8 cellular contexts compared by ENCODE assay signal in the genomic region with DNA sequence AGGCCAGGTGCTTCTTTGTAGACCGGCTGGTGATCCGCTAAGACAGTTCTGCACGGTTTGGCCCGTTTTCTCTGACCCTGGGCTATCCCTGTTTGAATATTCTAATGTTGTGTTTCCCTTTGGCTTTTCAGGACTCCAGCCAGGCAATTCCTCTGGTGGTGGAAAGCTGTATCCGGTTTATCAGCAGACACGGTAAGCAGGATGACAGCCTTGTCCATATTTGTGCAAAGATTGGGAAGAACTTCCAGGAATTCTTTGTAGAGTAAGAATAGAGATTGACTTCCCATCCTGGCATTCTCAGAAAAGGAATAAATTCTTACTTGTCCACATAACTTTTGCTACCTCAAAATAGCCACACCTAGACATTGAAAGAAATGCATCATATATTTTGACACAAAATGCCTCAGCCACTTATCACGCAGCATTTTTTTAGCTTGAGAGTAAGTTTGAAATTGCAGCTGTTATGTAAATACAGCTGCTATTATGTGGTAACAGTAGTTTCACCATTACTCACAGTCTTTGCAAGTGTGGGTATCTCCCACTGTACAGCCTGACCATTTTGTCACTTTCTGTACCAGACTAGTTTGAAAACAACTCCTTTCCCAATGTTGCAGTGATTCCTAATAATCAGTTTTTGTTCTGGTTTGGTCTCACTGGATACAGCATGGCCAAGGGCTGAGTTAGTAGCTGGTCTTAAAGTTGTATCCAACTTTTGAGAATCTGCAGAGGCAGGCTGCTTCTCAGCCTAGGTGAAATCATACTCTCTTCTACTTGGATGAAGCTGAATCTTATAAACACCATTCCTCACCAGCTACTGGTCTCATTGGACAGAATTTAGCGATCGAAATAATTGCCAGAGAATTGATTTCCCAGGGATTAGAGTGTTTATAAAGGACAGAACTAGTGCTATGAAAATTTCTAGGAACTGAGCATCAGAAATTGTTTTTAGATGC. TPM values are rescaled to one million over a fixed set of nuclear protein-coding genes. Genes with fewer than 3 reads are reported as not detected.
A peak's percentile ranks its signal among the peaks of the same experiment; 100 is the strongest.
DNase-seq lines count a peak whose midpoint lies in the region; ATAC-seq and FAIRE-seq lines count a peak whose summit lies in the region.

No MANE protein-coding gene starts in this region.

- no peaks in the 10 kb centered on the region for H3K9me3 ChIP-seq in MG63
- no peaks in the 10 kb centered on the region for H3K9me3 ChIP-seq in HAP-1

- in situ Hi-C loops in HAP-1 (cut with MboI; ENCODE audit: low sequenced_read_pairs) = no loop called here

- FAIRE-seq in GM18507 (lab: Jason Lieb, UNC) (peak; percentile 68), HTR-8/SVneo (lab: Jason Lieb, UNC) (no peak)

- H3K36me3 ChIP-seq in MG63 (peaks cover 5% of the 10 kb centered on the region; the same call in 1 of the 2 replicates), HAP-1 (replicated peaks) (peaks cover 22% of the 10 kb centered on the region)

- peak; percentile 93 for ATAC-seq in GM21717 (IDR thresholded peaks at IDR 0.05; ENCODE audit: unreplicated experiment)
- ATAC-seq in left lobe of liver = peak; percentile 66

- H3K4me1 ChIP-seq in HAP-1 = peaks cover 3% of the 10 kb centered on the region; the same call in 1 of the 2 replicates

- H3K4me3 ChIP-seq in MG63 (no peak overlapping the region), HAP-1 (no peak overlapping the region)

- H3K27me3 ChIP-seq in MG63 (no peaks in the 10 kb centered on the region), HAP-1 (ENCODE audit: low read depth) (no peaks in the 10 kb centered on the region)

- DNase-seq in GM18507 (ENCODE audit: extremely low spot score, insufficient read length, low read depth) (peak; percentile 30), MG63 (peak; percentile 11), left lobe of liver (ENCODE audit: low spot score) (no peak), NCI-H446 (lab: John Stamatoyannopoulos, UW) (no peak), NCI-H69 (lab: John Stamatoyannopoulos, UW) (no peak), HTR-8/SVneo (ENCODE audit: insufficient read length, low spot score) (no peak), HAP-1 (ENCODE audit: low spot score in 2 of 2) (no peak)

RNA-seq across cellular contexts. Expression of a gene that starts 40.0 kb away (rescaled TPM):
- 5.5 and 12.9 TPM in 2 replicates for total RNA-seq in MG63 (2014; rRNA removed; shearing (Covaris generic); ENCODE audit: low replicate concordance)
- total RNA-seq in left lobe of liver = 1.3 TPM

Comparison
In these comparisons a context has a peak if more than half of its experiments do, and no peak if none do; other contexts are left out.
1. DNase-seq: peak in GM18507 (single experiment) and MG63 (single experiment); none in left lobe of liver (single experiment), NCI-H446 (0 of 2), NCI-H69 (single experiment), HTR-8/SVneo (single experiment) and HAP-1 (0 of 2).